ENCODE assay signal across 8 cellular contexts in the genomic region with DNA sequence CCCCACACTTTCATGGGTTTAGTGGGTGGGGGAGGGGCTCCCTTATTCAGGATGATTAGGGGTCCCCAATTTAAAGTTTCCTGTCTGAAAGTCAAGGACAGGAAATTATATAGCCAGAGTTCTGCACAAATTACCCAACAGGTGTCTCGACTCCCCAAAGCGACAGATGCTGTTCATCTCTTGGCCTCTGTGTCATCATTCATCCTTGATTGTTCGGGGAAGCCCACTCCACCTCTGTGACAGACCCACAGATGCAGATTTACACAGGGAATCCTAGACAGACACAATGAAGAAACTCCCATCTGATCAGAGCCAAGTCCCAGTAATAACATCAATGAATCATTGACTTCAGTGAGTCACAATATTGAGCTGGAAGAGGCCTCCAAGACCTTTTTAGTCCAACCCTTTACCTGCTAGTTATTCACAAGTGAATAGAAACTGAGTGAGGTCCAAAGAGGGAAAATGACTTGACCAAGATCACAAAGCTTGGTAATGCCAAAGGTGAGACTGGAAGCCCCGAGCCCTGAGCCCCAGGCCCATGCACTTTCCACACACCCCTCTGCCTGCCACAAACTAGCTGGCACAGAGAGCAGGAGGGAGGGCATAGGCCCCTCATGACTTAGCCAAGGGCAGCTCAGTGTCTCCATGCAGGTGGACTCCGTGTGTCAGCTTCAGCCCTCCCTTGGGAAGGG. TPM values are rescaled to one million over a fixed set of nuclear protein-coding genes. Genes with fewer than 3 reads are reported as not detected.
DNase-seq lines count a peak whose midpoint lies in the region; ATAC-seq, FAIRE-seq and TF ChIP-seq lines count a peak whose summit lies in the region.

No MANE protein-coding gene starts in this region.

- H3K9ac ChIP-seq in H9 (ENCODE audit: extremely low read depth, insufficient read length, low read length): no peak overlapping the region

- H3K56ac ChIP-seq in H9 (ENCODE audit: insufficient read length, low read depth, low read length): no peak overlapping the region

- H3K27ac ChIP-seq in pancreas: peak overlapping the region in 3 of 4 donors; percentile 23 to 72 (median 72)
- no peak overlapping the region for H3K27ac ChIP-seq in H9 (ENCODE audit: insufficient read length, low read depth, low read length)

- H3K4me2 ChIP-seq in H9 (ENCODE audit: insufficient read depth, insufficient read length, low read length): no peak overlapping the region

- H4K20me1 ChIP-seq in H9 (ENCODE audit: control insufficient read depth, insufficient read depth, insufficient read length): no peaks in the 10 kb centered on the region

- H3K36me3 Mint-ChIP-seq in H9 (ENCODE audit: insufficient read depth in 1 of 3, low read depth in 3 of 3): no peaks in the 10 kb centered on the region; a peak in 2 of 7 replicates

- no peak overlapping the region for H3K27ac Mint-ChIP-seq in H9

- H3K4me1 ChIP-seq in pancreas: peaks cover 0 to 22% (median 0%) of the 10 kb centered on the region in 3 donors
- H3K4me1 ChIP-seq in H9 (ENCODE audit: insufficient read depth, low read length): peaks cover 7% of the 10 kb centered on the region; the same call in 1 of the 2 replicates

- H3K79me2 ChIP-seq in H9 (ENCODE audit: insufficient read depth, low read length): no peaks in the 10 kb centered on the region

- peaks cover 43 to 44% of the 10 kb centered on the region in 2 experiments for H3K4me1 Mint-ChIP-seq in H9

- H3K4ac ChIP-seq in H9 (ENCODE audit: low read depth, low read length): no peak overlapping the region

- H3K9me3 Mint-ChIP-seq in H9: no peaks in the 10 kb centered on the region; a peak in 1 of 5 replicates

- no peak overlapping the region for H4K8ac ChIP-seq in H9 (replicated peaks; ENCODE audit: insufficient read length, low read depth, low read length)

- H3T11ph ChIP-seq in H9 (ENCODE audit: low read length): no peak overlapping the region

- no peak overlapping the region for H2BK12ac ChIP-seq in H9 (ENCODE audit: insufficient read length, low read depth, low read length)

- H3K14ac ChIP-seq in H9 (ENCODE audit: insufficient read depth, low read length): no peak overlapping the region

- no peaks in the 10 kb centered on the region for H3K36me3 ChIP-seq in pancreas

- ATAC-seq in pancreas: peak in 1 of 4 donors; percentile 31
- no peak for ATAC-seq in HG03439 (IDR thresholded peaks at IDR 0.05; ENCODE audit: unreplicated experiment)

- no peak overlapping the region for H2BK120ac ChIP-seq in H9 (ENCODE audit: low read depth, low read length, poor library complexity, severe bottlenecking)

- peaks cover 3% of the 10 kb centered on the region for H3K23me2 ChIP-seq in H9 (ENCODE audit: insufficient read length, low read depth, low read length, poor library complexity, severe bottlenecking)

- H4K91ac ChIP-seq in H9 (ENCODE audit: insufficient read length, low read depth, low read length): no peak overlapping the region

- no peaks in the 10 kb centered on the region for H3K9me3 ChIP-seq in pancreas
- no peaks in the 10 kb centered on the region for H3K9me3 ChIP-seq in H9 (ENCODE audit: control insufficient read depth, low read depth, low read length)

- H3K79me1 ChIP-seq in H9 (ENCODE audit: insufficient read depth, low read depth, low read length, poor library complexity, severe bottlenecking): no peaks in the 10 kb centered on the region

- no peak overlapping the region for H3K4me3 ChIP-seq in pancreas

- DNase-seq in EH (ENCODE audit: low read depth): peak; percentile 76
- DNase-seq in NCI-H69 (lab: John Stamatoyannopoulos, UW): peak; percentile 65
- DNase-seq in dermis blood vessel endothelial cell: peak; percentile 84
- peak in 1 of 6 donors; percentile 9 for DNase-seq in pancreas
- DNase-seq in NCI-H1092 (lab: John Stamatoyannopoulos, UW): no peak
- DNase-seq in amygdala (lab: John Stamatoyannopoulos, UW): no peak
- no peak for DNase-seq in H9

- FAIRE-seq in pancreas (lab: Jason Lieb, UNC): no peak

- no peak overlapping the region for H2AFZ ChIP-seq in H9 (ENCODE audit: low read length)

- H2BK15ac ChIP-seq in H9 (ENCODE audit: low read depth, low read length): no peak overlapping the region

- H4K5ac ChIP-seq in H9 (ENCODE audit: insufficient read length, low read depth, low read length): no peak overlapping the region

- H3K27me3 Mint-ChIP-seq in H9 (ENCODE audit: low read depth): no peaks in the 10 kb centered on the region

- H2AK5ac ChIP-seq in H9 (ENCODE audit: insufficient read length, low read length): no peak overlapping the region

- H3K18ac ChIP-seq in H9 (ENCODE audit: insufficient read length, low read depth, low read length): no peak overlapping the region

- no peak overlapping the region for H3K23ac ChIP-seq in H9 (ENCODE audit: insufficient read length, low read depth, low read length)

- no peak overlapping the region for H2BK5ac ChIP-seq in H9 (ENCODE audit: insufficient read length, low read length)

- H3K27me3 ChIP-seq in pancreas (no peaks in the 10 kb centered on the region), H9 (ENCODE audit: insufficient read depth, low read length) (no peaks in the 10 kb centered on the region)

- WGBS in pancreas, 2 donors: 84 to 90% methylated on average over 5 of the region's 5 CpGs
- WGBS in H9 (ENCODE audit: extremely low coverage, insufficient read length, low lambda C conversion rate): no CpG with 5 or more reads among the region's 5 CpGs

- intact Hi-C loops in pancreas (cut with DNase I): loop anchor here in 2 of 3 donors (5.0 kb wide), 2 partner anchors 55 to 225 kb away; no protein-coding TSS in a partner anchor

- no peak overlapping the region for H2BK20ac ChIP-seq in H9 (ENCODE audit: low read depth, low read length, poor library complexity, severe bottlenecking)

- no peak overlapping the region for H3K4me3 Mint-ChIP-seq in H9

- TF ChIP-seq CTCF in pancreas (IDR thresholded peaks at IDR 0.05) (no peak), H9 (conservative IDR thresholded peaks at IDR 0.05) (no peak)

RNA-seq across cellular contexts. Expression of a gene that starts 7.9 kb away (rescaled TPM):
- total RNA-seq in dermis blood vessel endothelial cell (236 and 391 TPM in 2 replicates), pancreas (10 to 100 TPM; 42.7 to 78.6 (median 53.1) TPM), H9 (2021) (200 and 208 TPM in 2 replicates)
- 100 to 1,000 TPM; 155 to 198 TPM for polyA plus RNA-seq in pancreas

Comparison
In these comparisons a context has a peak if more than half of its experiments do, and no peak if none do; other contexts are left out.
1. DNase-seq: peak in EH (single experiment), NCI-H69 (single experiment) and dermis blood vessel endothelial cell (single experiment); none in NCI-H1092 (single experiment), amygdala (0 of 56) and H9 (single experiment).